ENCODE assay signal across 12 cellular contexts in genomic region chr22:48744283-48744641, GRCh38.
"Had no signal": no experiment of that assay in that cellular context is flagged by ENCODE, and none has a peak within 500 bp of the region (broad histone marks: within the 10 kb centered on the region; RNA-seq: fewer than 3 reads in every experiment).

No MANE protein-coding gene starts in this region.

- H3K9me3 ChIP-seq: esophagus muscularis mucosa, SJCRH30 had no signal

- ATAC-seq: left ventricle myocardium superior, right cardiac atrium had no signal

- H3K27ac Mint-ChIP-seq: activated CD4-positive, alpha-beta memory T cell treated with anti-CD3 and anti-CD28 coated beads for 36 hours; activated naive CD8-positive, alpha-beta T cell treated with anti-CD3 and anti-CD28 coated beads for 36 hours; T-helper 2 cell treated with Interferon-gamma antibody and Interleukin-4, amounts not matched to agents 5 μg/mL and 100 μg/mL, for 36 hours had no signal

- H3K4me1 ChIP-seq: esophagus muscularis mucosa, SJCRH30 had no signal

- H3K36me3 ChIP-seq: brain microvascular endothelial cell, esophagus muscularis mucosa, SJCRH30 had no signal

- H3K4me3 ChIP-seq: esophagus muscularis mucosa, SJCRH30 had no signal

- H3K36me3 Mint-ChIP-seq: activated CD4-positive, alpha-beta memory T cell treated with anti-CD3 and anti-CD28 coated beads for 36 hours; activated naive CD8-positive, alpha-beta T cell treated with anti-CD3 and anti-CD28 coated beads for 36 hours had no signal

- H3K4me3 Mint-ChIP-seq: activated CD4-positive, alpha-beta memory T cell treated with anti-CD3 and anti-CD28 coated beads for 36 hours; activated naive CD8-positive, alpha-beta T cell treated with anti-CD3 and anti-CD28 coated beads for 36 hours; T-helper 2 cell treated with Interferon-gamma antibody and Interleukin-4, amounts not matched to agents 5 μg/mL and 100 μg/mL, for 36 hours had no signal

- H3K27me3 ChIP-seq: brain microvascular endothelial cell, SJCRH30 had no signal

- H3K4me1 Mint-ChIP-seq: activated naive CD8-positive, alpha-beta T cell treated with anti-CD3 and anti-CD28 coated beads for 36 hours had no signal

- FAIRE-seq: keratinocyte had no signal

- DNase-seq: activated CD4-positive, alpha-beta memory T cell treated with anti-CD3 and anti-CD28 coated beads for 36 hours; activated CD4-positive, alpha-beta T cell treated with anti-CD3 and anti-CD28 coated beads for 1 hour; activated naive CD8-positive, alpha-beta T cell treated with anti-CD3 and anti-CD28 coated beads for 36 hours; brain microvascular endothelial cell; left ventricle myocardium superior; SJCRH30; stimulated activated CD4-positive, alpha-beta T cell treated with anti-CD3 and anti-CD28 coated beads, Interleukin-1b, Interleukin-23, amount 100 ng/mL, for 48 hours; stimulated activated naive CD4-positive, alpha-beta T cell had no signal

- H3K9me3 Mint-ChIP-seq: activated CD4-positive, alpha-beta memory T cell treated with anti-CD3 and anti-CD28 coated beads for 36 hours; activated naive CD8-positive, alpha-beta T cell treated with anti-CD3 and anti-CD28 coated beads for 36 hours; T-helper 2 cell treated with Interferon-gamma antibody and Interleukin-4, amounts not matched to agents 5 μg/mL and 100 μg/mL, for 36 hours had no signal

- H3K27ac ChIP-seq: brain microvascular endothelial cell, esophagus muscularis mucosa, SJCRH30 had no signal

- H3K27me3 Mint-ChIP-seq: activated CD4-positive, alpha-beta memory T cell treated with anti-CD3 and anti-CD28 coated beads for 36 hours; activated naive CD8-positive, alpha-beta T cell treated with anti-CD3 and anti-CD28 coated beads for 36 hours had no signal
